ENCODE assay signal across 8 cellular contexts in the genomic region with DNA sequence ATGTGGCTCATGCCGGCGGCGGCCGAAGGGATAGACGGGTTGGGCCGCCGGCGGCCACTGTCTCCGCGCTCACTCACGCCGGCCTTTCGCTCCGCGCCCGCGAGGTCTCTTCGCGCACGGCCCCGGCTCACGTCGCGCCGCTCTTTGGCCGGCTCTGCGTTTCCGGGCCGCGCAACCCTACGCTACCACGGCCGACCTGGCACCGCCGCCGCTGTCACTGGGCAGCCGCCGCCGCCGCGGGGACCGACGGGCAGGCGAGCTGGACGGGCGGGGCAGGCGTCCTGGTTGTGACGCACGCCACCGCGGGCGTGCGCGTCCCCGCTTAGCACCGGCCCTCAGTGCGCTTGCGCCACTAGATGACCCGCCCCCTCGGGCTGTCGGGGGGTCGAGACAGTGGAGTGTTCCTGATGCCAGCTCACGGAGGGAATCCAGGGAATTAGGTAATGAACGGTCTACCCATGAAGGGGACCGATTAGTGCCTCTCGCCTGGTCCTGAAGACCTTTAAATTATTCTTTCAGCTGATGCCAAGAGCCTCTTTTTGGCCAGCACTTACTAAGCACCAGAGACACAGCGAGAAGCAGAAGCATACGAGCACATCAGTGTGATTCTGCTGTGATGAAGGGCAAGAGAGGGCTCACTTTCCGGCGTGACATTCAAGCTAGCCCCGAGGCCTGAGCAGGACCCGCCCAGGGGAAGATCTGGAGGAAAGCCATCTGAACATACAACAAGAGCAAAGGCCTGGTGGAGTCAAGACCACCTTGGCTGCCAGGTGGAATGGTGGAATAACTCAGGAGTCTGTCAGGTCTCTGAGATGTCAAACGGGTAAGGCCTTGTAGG. TPM values are rescaled to one million over a fixed set of nuclear protein-coding genes. Genes with fewer than 3 reads are reported as not detected.
DNase-seq lines count a peak whose midpoint lies in the region; ATAC-seq and TF ChIP-seq lines count a peak whose summit lies in the region.

A gene (minus strand): TSS at position 289 of the 838 bp plus-strand sequence. CDS start 278 bp downstream, at position 11.

- peaks cover 0 to 5% (median 5%) of the 10 kb centered on the region in 3 donors for H3K27me3 Mint-ChIP-seq in immature natural killer cell (ENCODE audit: low read depth in 3 of 3)

- peak within 1 kb of the TSS; percentile 83 for H3K4me2 ChIP-seq in smooth muscle cell

- peaks cover 12% of the 10 kb centered on the region for H4K20me1 ChIP-seq in smooth muscle cell (ENCODE audit: low read depth)

- H3K27ac ChIP-seq in ACC112 (ENCODE audit: low read depth, low read length) (peak within 1 kb of the TSS; percentile 46; the same call in 1 of the 2 replicates), smooth muscle cell (ENCODE audit: low read depth) (peak within 1 kb of the TSS; percentile 70)

- 5% methylated on average over 73 of the region's 73 CpGs for WGBS in smooth muscle cell (ENCODE audit: low lambda C conversion rate)

- H3K79me2 ChIP-seq in ACC112 (ENCODE audit: control insufficient read depth, insufficient read depth, low read length, unreplicated experiment) (peaks cover 21% of the 10 kb centered on the region), smooth muscle cell (ENCODE audit: low read depth) (peaks cover 18% of the 10 kb centered on the region)

- peak within 1 kb of the TSS; percentile 96 to 99 (median 99) for H3K27ac Mint-ChIP-seq in immature natural killer cell

- H2AFZ ChIP-seq in ACC112 (ENCODE audit: low read length, unreplicated experiment): peak within 1 kb of the TSS; percentile 81
- peak within 1 kb of the TSS; percentile 92 for H2AFZ ChIP-seq in smooth muscle cell (ENCODE audit: low read depth)

- no peaks in the 10 kb centered on the region for H3K27me3 ChIP-seq in ACC112 (ENCODE audit: insufficient read depth, low read length)
- H3K27me3 ChIP-seq in smooth muscle cell (ENCODE audit: low read depth): no peaks in the 10 kb centered on the region

- DNase-seq in NCI-H2227 treated with DMSO at 0.1 percent for 48 hours (lab: John Stamatoyannopoulos, UW) (peak; percentile 75), cardiac fibroblast (ENCODE audit: low read depth in 2 of 2) (peak; percentile 86 to 91), immature natural killer cell (peak; percentile 92), smooth muscle cell (lab: John Stamatoyannopoulos, UW; ENCODE audit: unreplicated experiment) (peak; percentile 72)
- peak; percentile 45 to 69 (median 66) for DNase-seq in activated CD4-positive, CD25-positive, alpha-beta regulatory T cell (lab: John Stamatoyannopoulos, UW)

- peaks cover 15% of the 10 kb centered on the region for H3K4me1 ChIP-seq in ACC112 (ENCODE audit: control insufficient read depth, insufficient read depth, low read length, unreplicated experiment)
- peaks cover 11% of the 10 kb centered on the region for H3K4me1 ChIP-seq in smooth muscle cell (ENCODE audit: low read depth)

- no peaks in the 10 kb centered on the region for H3K36me3 ChIP-seq in ACC112 (ENCODE audit: insufficient read depth, low read length)
- no peaks in the 10 kb centered on the region for H3K36me3 ChIP-seq in smooth muscle cell (ENCODE audit: low read depth)

- H3K4me3 Mint-ChIP-seq in immature natural killer cell: peak within 1 kb of the TSS; percentile 91 to 95 (median 93)

- ATAC-seq in GM18867 (IDR thresholded peaks at IDR 0.05; ENCODE audit: unreplicated experiment) (peak; percentile 93), HG03095 (IDR thresholded peaks at IDR 0.05; ENCODE audit: unreplicated experiment) (peak; percentile 80)

- no peaks in the 10 kb centered on the region for H3K9me3 ChIP-seq in smooth muscle cell (replicated peaks; ENCODE audit: low read depth)

- peak within 1 kb of the TSS; percentile 68 for H3K9ac ChIP-seq in smooth muscle cell (ENCODE audit: low read depth)

- H3K9me3 Mint-ChIP-seq in immature natural killer cell: no peaks in the 10 kb centered on the region

- TF ChIP-seq CTCF in cardiac fibroblast (IDR thresholded peaks at IDR 0.05; ENCODE audit: low read depth, low read length): no peak
- TF ChIP-seq CTCF in smooth muscle cell (IDR thresholded peaks at IDR 0.05; ENCODE audit: borderline replicate concordance, insufficient read depth, poor library complexity, severe bottlenecking): no peak

- H3K4me1 Mint-ChIP-seq in immature natural killer cell: peaks cover 31 to 35% of the 10 kb centered on the region in 2 donors

- H3K36me3 Mint-ChIP-seq in immature natural killer cell: no peaks in the 10 kb centered on the region

- H3K4me3 ChIP-seq in ACC112 (ENCODE audit: low read depth, low read length) (peak within 1 kb of the TSS; percentile 82), cardiac fibroblast (replicated peaks in 1 of 2; ENCODE audit: low read depth in 2 of 2, low read length in 2 of 2) (peak within 1 kb of the TSS; percentile 69 to 74), smooth muscle cell (peak within 1 kb of the TSS; percentile 75)

- peaks cover 5% of the 10 kb centered on the region for H3F3A ChIP-seq in smooth muscle cell (ENCODE audit: low read depth)

RNA-seq across cellular contexts. Expression of the gene that starts here (rescaled TPM):
- polyA plus RNA-seq in immature natural killer cell: 10 to 100 TPM; 16.0 to 21.4 (median 17.9) TPM
- total RNA-seq in smooth muscle cell: 33.1 and 36.7 TPM in 2 replicates
- 11.9 and 13.5 TPM in 2 replicates for polyA plus RNA-seq in smooth muscle cell

Comparison
In these comparisons a context has a peak if more than half of its experiments do, and no peak if none do; other contexts are left out.
1. Peak in every context shown above with its lines: DNase-seq, ATAC-seq, H3K4me3 ChIP-seq and H3K27ac ChIP-seq.